Comparison of ENCODE assay signal across 9 cellular contexts in genomic region chr9:128553695-128554094, GRCh38. TPM values are rescaled to one million over a fixed set of nuclear protein-coding genes. Genes with fewer than 3 reads are reported as not detected.
A peak's percentile ranks its signal among the peaks of the same experiment; 100 is the strongest.
DNase-seq lines count a peak whose midpoint lies in the region; ATAC-seq and TF ChIP-seq lines count a peak whose summit lies in the region.
"Had no signal": no experiment of that assay in that cellular context is flagged by ENCODE, and none has a peak within 500 bp of the region (broad histone marks: within the 10 kb centered on the region; RNA-seq: fewer than 3 reads in every experiment).

No MANE protein-coding gene starts in this region.

- H3K9me3 ChIP-seq in NT2/D1 (ENCODE audit: insufficient read depth, low read length) (no peaks in the 10 kb centered on the region), prostate gland (no peaks in the 10 kb centered on the region)

- no peaks in the 10 kb centered on the region for H3K27me3 ChIP-seq in NT2/D1 (ENCODE audit: insufficient read depth, insufficient read length)
- no peaks in the 10 kb centered on the region for H3K27me3 ChIP-seq in prostate gland (replicated peaks; ENCODE audit: insufficient read depth)

- H3K36me3 Mint-ChIP-seq in type B pancreatic cell: no peaks in the 10 kb centered on the region
- H3K36me3 Mint-ChIP-seq in chondrocyte (ENCODE audit: low read depth): no peaks in the 10 kb centered on the region

- H3K27ac ChIP-seq in epithelial cell of prostate: peak overlapping the region; percentile 80
- H3K27ac ChIP-seq in prostate gland: peak overlapping the region; percentile 95 to 97

- H3K9me3 Mint-ChIP-seq in type B pancreatic cell (no peaks in the 10 kb centered on the region), chondrocyte (ENCODE audit: low read depth) (no peaks in the 10 kb centered on the region)

- ATAC-seq in HG02852 (IDR thresholded peaks at IDR 0.05; ENCODE audit: unreplicated experiment) (no peak), esophagus mucosa (no peak)

- H3K36me3 ChIP-seq in NT2/D1 (ENCODE audit: insufficient read depth, insufficient read length, low read length) (peaks cover 20% of the 10 kb centered on the region), prostate gland (no peaks in the 10 kb centered on the region)

- H3K4me3 Mint-ChIP-seq in type B pancreatic cell (no peak overlapping the region), chondrocyte (ENCODE audit: unreplicated experiment) (no peak overlapping the region)

- H3K9ac ChIP-seq in NT2/D1 (ENCODE audit: insufficient read length, low read depth): peak overlapping the region; percentile 65

- H3K4me1 ChIP-seq in NT2/D1 (ENCODE audit: insufficient read depth, insufficient read length): peaks cover 5% of the 10 kb centered on the region
- peaks cover 8% of the 10 kb centered on the region for H3K4me1 ChIP-seq in prostate gland (replicated peaks)

- intact Hi-C loops in prostate gland (cut with DNase I): loop anchor here (5.0 to 10.0 kb wide), 2 partner anchors 46 to 51 kb away; no protein-coding TSS in a partner anchor

- H3K27ac Mint-ChIP-seq in type B pancreatic cell (no peak overlapping the region), chondrocyte (ENCODE audit: unreplicated experiment) (no peak overlapping the region)

- peak; percentile 27 for DNase-seq in DMS114 treated with DMSO at 0.1 percent for 48 hours (lab: John Stamatoyannopoulos, UW; ENCODE audit: unreplicated experiment)
- no peak for DNase-seq in NT2/D1 (ENCODE audit: low read depth, low spot score)
- no peak for DNase-seq in epithelial cell of prostate (ENCODE audit: low read depth, low spot score)
- no peak for DNase-seq in prostate gland (ENCODE audit: low spot score)
- no peak for DNase-seq in type B pancreatic cell (ENCODE audit: extremely low spot score, unreplicated experiment)
- DNase-seq in chondrocyte (ENCODE audit: low spot score): no peak
- DNase-seq: SHP77 treated with DMSO at 0.1 percent for 48 hours had no signal

- TF ChIP-seq POLR2A in prostate gland (IDR thresholded peaks at IDR 0.05): no peak

- H3K4me1 Mint-ChIP-seq in type B pancreatic cell (ENCODE audit: unreplicated experiment) (peaks cover 30% of the 10 kb centered on the region), chondrocyte (ENCODE audit: low read depth) (peaks cover 50% of the 10 kb centered on the region)

- H3K4me3 ChIP-seq in NT2/D1 (ENCODE audit: insufficient read length, low read depth) (peak overlapping the region; percentile 80), prostate gland (peak overlapping the region; percentile 99)

- TF ChIP-seq CTCF in prostate gland (IDR thresholded peaks at IDR 0.05): no peak
- TF ChIP-seq CTCF in type B pancreatic cell (conservative IDR thresholded peaks at IDR 0.05): no peak
- no peak for TF ChIP-seq CTCF in chondrocyte (IDR thresholded peaks at IDR 0.05)

- WGBS in prostate gland: 25% methylated on average over 6 of the region's 6 CpGs

- H3K27me3 Mint-ChIP-seq in type B pancreatic cell (no peaks in the 10 kb centered on the region), chondrocyte (ENCODE audit: low read depth) (no peaks in the 10 kb centered on the region)

RNA-seq across cellular contexts. Expression of gene SPTAN1, which starts 1.3 kb away (rescaled TPM):
- 100 to 1,000 TPM; 130 to 472 TPM for total RNA-seq in prostate gland
- 267 and 270 TPM in 2 replicates for total RNA-seq in type B pancreatic cell (ENCODE audit: low replicate concordance)
- total RNA-seq in chondrocyte: 376 to 419 TPM (median 378 TPM) in 3 replicates
- 161 TPM for total RNA-seq in esophagus mucosa

RNA-seq across cellular contexts. Expression of gene GLE1, which starts 49.2 kb away (rescaled TPM):
- total RNA-seq in prostate gland: 10 to 100 TPM; 31.5 to 34.2 TPM
- total RNA-seq in type B pancreatic cell (ENCODE audit: low replicate concordance): 17.6 and 21.8 TPM in 2 replicates
- 12.3 to 18.1 TPM (median 12.8 TPM) in 3 replicates for total RNA-seq in chondrocyte
- total RNA-seq in esophagus mucosa: 22.5 TPM
